20 cellular contexts compared by ENCODE assay signal in genomic region chr12:25859976-25860375, GRCh38.
DNase-seq lines count a peak whose midpoint lies in the region; ATAC-seq and TF ChIP-seq lines count a peak whose summit lies in the region.
"Had no signal": no experiment of that assay in that cellular context is flagged by ENCODE, and none has a peak within 500 bp of the region (broad histone marks: within the 10 kb centered on the region; RNA-seq: fewer than 3 reads in every experiment).

No MANE protein-coding gene starts in this region.

- H3K4me1 Mint-ChIP-seq in activated T-cell treated with anti-CD3 and anti-CD28 coated beads, Interleukin-2, amount 50 U/mL, for 72 hours (ENCODE audit: low read depth): peaks cover 26% of the 10 kb centered on the region
- peaks cover 8% of the 10 kb centered on the region for H3K4me1 Mint-ChIP-seq in activated T-cell treated with anti-CD3 and anti-CD28 coated beads, Interleukin-2, amount 50 U/mL, for 24 hours (ENCODE audit: low read depth)
- H3K4me1 Mint-ChIP-seq in CD4-positive, alpha-beta T cell (ENCODE audit: low read depth): peaks cover 22% of the 10 kb centered on the region

- intact Hi-C loops in CD4-positive, alpha-beta T cell (cut with DNase I, micrococcal nuclease): loop anchor here in 1 of 2 experiments (1.0 kb wide), 1 partner anchor 270 kb away; no protein-coding TSS in a partner anchor

- DNase-seq in activated T-cell treated with anti-CD3 and anti-CD28 coated beads, Interleukin-2, amount 50 U/mL, for 72 hours: no peak
- DNase-seq in activated T-cell treated with anti-CD3 and anti-CD28 coated beads, Interleukin-2, amount 50 U/mL, for 24 hours: no peak
- peak in 2 of 10 experiments; percentile 3 to 62 for DNase-seq in CD4-positive, alpha-beta T cell
- peak; percentile 11 for DNase-seq in Jurkat, Clone E6-1 (ENCODE audit: low read depth, low spot score)
- peak; percentile 77 to 87 for DNase-seq in foreskin keratinocyte
- no peak for DNase-seq in DMS79 (lab: John Stamatoyannopoulos, UW)
- DNase-seq: Caco-2, H9, KBM-7, NCI-H1436, NCI-H2029, NCI-H2171 treated with DMSO at 0.1 percent for 48 hours, NCI-H446 treated with DMSO at 0.1 percent for 48 hours, PC-9 had no signal

- no peak overlapping the region for H3K27ac Mint-ChIP-seq in activated T-cell treated with anti-CD3 and anti-CD28 coated beads, Interleukin-2, amount 50 U/mL, for 72 hours
- H3K27ac Mint-ChIP-seq in activated T-cell treated with anti-CD3 and anti-CD28 coated beads, Interleukin-2, amount 50 U/mL, for 24 hours: no peak overlapping the region
- peak overlapping the region; percentile 2 for H3K27ac Mint-ChIP-seq in CD4-positive, alpha-beta T cell
- H3K27ac Mint-ChIP-seq: H9 had no signal

- H3K36me3 Mint-ChIP-seq in activated T-cell treated with anti-CD3 and anti-CD28 coated beads, Interleukin-2, amount 50 U/mL, for 72 hours (ENCODE audit: insufficient read depth in 2 of 2): no peaks in the 10 kb centered on the region
- H3K36me3 Mint-ChIP-seq in activated T-cell treated with anti-CD3 and anti-CD28 coated beads, Interleukin-2, amount 50 U/mL, for 24 hours (ENCODE audit: low read depth): no peaks in the 10 kb centered on the region
- H3K36me3 Mint-ChIP-seq in CD4-positive, alpha-beta T cell (ENCODE audit: low read depth): no peaks in the 10 kb centered on the region

- no peak for TF ChIP-seq CTCF in CD4-positive, alpha-beta T cell (IDR thresholded peaks at IDR 0.05)
- TF ChIP-seq CTCF in foreskin keratinocyte (conservative IDR thresholded peaks at IDR 0.05): no peak

- H3K4me3 Mint-ChIP-seq in activated T-cell treated with anti-CD3 and anti-CD28 coated beads, Interleukin-2, amount 50 U/mL, for 72 hours: no peak overlapping the region
- H3K4me3 Mint-ChIP-seq in activated T-cell treated with anti-CD3 and anti-CD28 coated beads, Interleukin-2, amount 50 U/mL, for 24 hours: no peak overlapping the region
- H3K4me3 Mint-ChIP-seq in CD4-positive, alpha-beta T cell: no peak overlapping the region
- H3K4me3 Mint-ChIP-seq: H9 had no signal

- no peak overlapping the region for H3K27ac ChIP-seq in CD4-positive, alpha-beta T cell (ENCODE audit: low read depth, low read length)
- no peak overlapping the region for H3K27ac ChIP-seq in foreskin keratinocyte
- H3K27ac ChIP-seq: A549; BLaER1 treated with 17β-estradiol and CSF1 and Interleukin-3, amounts not matched to agents 10 nM and 100 nM; HL-60; PC-9; SJSA1 had no signal

- ATAC-seq in activated T-cell treated with anti-CD3 and anti-CD28 coated beads, Interleukin-2, amount 50 U/mL, for 72 hours (replicated peaks in 1 of 2): peak; percentile 64 to 77
- peak; percentile 91 for ATAC-seq in CD4-positive, alpha-beta T cell (ENCODE audit: poor library complexity)
- peak; percentile 84 for ATAC-seq in foreskin keratinocyte
- no peak for ATAC-seq in HG02798 (IDR thresholded peaks at IDR 0.05; ENCODE audit: poor library complexity, unreplicated experiment)
- no peak for ATAC-seq in GM21619 (IDR thresholded peaks at IDR 0.05; ENCODE audit: unreplicated experiment)
- ATAC-seq: A549 had no signal

- no peaks in the 10 kb centered on the region for H3K27me3 ChIP-seq in CD4-positive, alpha-beta T cell (ENCODE audit: control insufficient read depth, insufficient read depth, low read length)
- no peaks in the 10 kb centered on the region for H3K27me3 ChIP-seq in foreskin keratinocyte
- H3K27me3 ChIP-seq: BLaER1 treated with 17β-estradiol and CSF1 and Interleukin-3, amounts not matched to agents 10 nM and 100 nM had no signal

- no peak overlapping the region for H3K4me3 ChIP-seq in Jurkat, Clone E6-1 (ENCODE audit: low read length)
- H3K4me3 ChIP-seq: A549; BLaER1 treated with 17β-estradiol and CSF1 and Interleukin-3, amounts not matched to agents 10 nM and 100 nM; PC-9; SJSA1 had no signal

- CTCF ChIA-PET in CD4-positive, alpha-beta T cell (lab: Charles Lee): no interaction called here

- POLR2A ChIA-PET in CD4-positive, alpha-beta T cell (lab: Charles Lee): no interaction called here

- H3K4me1 ChIP-seq in foreskin keratinocyte: no peaks in the 10 kb centered on the region
- H3K4me1 ChIP-seq: A549 had no signal

- H3K9me3 ChIP-seq in CD4-positive, alpha-beta T cell (ENCODE audit: control insufficient read depth, low read length): no peaks in the 10 kb centered on the region
- H3K9me3 ChIP-seq: A549; BLaER1 treated with 17β-estradiol and CSF1 and Interleukin-3, amounts not matched to agents 10 nM and 100 nM; Caco-2; SJSA1 had no signal

- H3K9me3 Mint-ChIP-seq in activated T-cell treated with anti-CD3 and anti-CD28 coated beads, Interleukin-2, amount 50 U/mL, for 72 hours: no peaks in the 10 kb centered on the region
- H3K9me3 Mint-ChIP-seq in activated T-cell treated with anti-CD3 and anti-CD28 coated beads, Interleukin-2, amount 50 U/mL, for 24 hours: no peaks in the 10 kb centered on the region
- no peaks in the 10 kb centered on the region for H3K9me3 Mint-ChIP-seq in CD4-positive, alpha-beta T cell

- peaks cover 5% of the 10 kb centered on the region for H3K27me3 Mint-ChIP-seq in activated T-cell treated with anti-CD3 and anti-CD28 coated beads, Interleukin-2, amount 50 U/mL, for 72 hours (ENCODE audit: low read depth)
- H3K27me3 Mint-ChIP-seq in activated T-cell treated with anti-CD3 and anti-CD28 coated beads, Interleukin-2, amount 50 U/mL, for 24 hours: peaks cover 2% of the 10 kb centered on the region
- H3K27me3 Mint-ChIP-seq in CD4-positive, alpha-beta T cell: no peaks in the 10 kb centered on the region

Comparison
In these comparisons a context has a peak if more than half of its experiments do, and no peak if none do; other contexts are left out.
1. ATAC-seq: peak in activated T-cell treated with anti-CD3 and anti-CD28 coated beads, Interleukin-2, amount 50 U/mL, for 72 hours (2 of 2), CD4-positive, alpha-beta T cell (single experiment) and foreskin keratinocyte (single experiment); none in HG02798 (single experiment) and GM21619 (single experiment).
2. DNase-seq: peak in Jurkat, Clone E6-1 (single experiment) and foreskin keratinocyte (2 of 2); none in activated T-cell treated with anti-CD3 and anti-CD28 coated beads, Interleukin-2, amount 50 U/mL, for 72 hours (0 of 2), activated T-cell treated with anti-CD3 and anti-CD28 coated beads, Interleukin-2, amount 50 U/mL, for 24 hours (single experiment) and DMS79 (single experiment).